In the genomic region with DNA sequence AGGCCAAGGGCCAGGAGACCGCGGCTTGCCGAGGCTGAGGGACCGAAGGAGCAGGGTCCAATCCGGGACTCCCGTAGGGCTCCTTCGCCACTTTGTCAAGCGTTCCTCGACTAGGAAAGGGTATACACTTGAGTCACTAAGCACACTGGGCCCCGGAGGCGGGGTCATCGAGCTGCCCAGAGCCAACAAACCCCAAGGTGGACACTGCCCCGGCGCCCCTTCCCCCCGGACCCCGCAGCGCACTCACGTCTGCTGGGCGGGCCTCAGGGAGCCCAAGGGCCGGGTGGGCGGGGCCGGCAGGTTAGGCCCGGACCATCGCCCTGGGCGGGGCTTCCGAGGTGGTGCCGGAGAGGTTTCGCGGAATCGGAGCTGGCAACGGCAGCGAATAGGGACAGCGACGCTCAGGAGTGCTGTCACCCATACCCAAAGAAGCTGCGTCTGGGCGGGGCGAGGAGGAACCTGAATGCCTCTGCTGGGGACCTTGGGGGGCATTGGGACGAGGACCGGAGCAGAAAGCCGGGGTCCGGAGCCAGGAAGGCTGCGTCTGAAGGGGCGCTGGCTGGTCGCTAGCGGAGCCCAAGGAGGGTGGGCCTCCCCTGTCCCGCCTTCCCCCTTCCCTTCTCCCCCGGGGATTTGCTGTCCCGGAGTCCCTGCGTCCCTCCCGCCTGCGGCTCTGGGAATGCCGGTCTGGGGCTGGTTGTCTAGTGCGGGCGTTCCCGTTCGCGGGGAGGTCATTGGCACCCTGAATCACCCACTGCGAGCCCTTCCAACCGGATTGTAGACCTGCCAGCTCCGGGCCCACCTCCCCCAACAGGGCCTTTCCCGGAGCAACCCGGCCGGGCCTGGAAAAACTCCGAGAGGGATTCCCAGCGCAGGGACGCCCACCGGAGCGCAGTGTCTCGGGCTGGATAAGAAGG, we compare ENCODE assay signal across 8 cellular contexts.
DNase-seq lines count a peak whose midpoint lies in the region; ATAC-seq and TF ChIP-seq lines count a peak whose summit lies in the region.

No MANE protein-coding gene starts in this region.

- H3K9me3 ChIP-seq in neutrophil (no peaks in the 10 kb centered on the region), thyroid gland (no peaks in the 10 kb centered on the region)

- TF ChIP-seq POLR2A in thyroid gland (IDR thresholded peaks at IDR 0.05): peak in 1 of 2 donors; percentile 49

- H3K27ac ChIP-seq in neutrophil (peak overlapping the region; percentile 78), thyroid gland (peak overlapping the region; percentile 37 to 65 (median 59))

- ATAC-seq in esophagus mucosa (peak; percentile 66), GM18517 (IDR thresholded peaks at IDR 0.05; ENCODE audit: unreplicated experiment) (no peak)

- H3K36me3 ChIP-seq in neutrophil (peaks cover 49% of the 10 kb centered on the region), thyroid gland (peaks cover 0 to 7% of the 10 kb centered on the region in 2 donors)

- DNase-seq in DMS53 (lab: John Stamatoyannopoulos, UW) (peak; percentile 94), NCI-H187 treated with DMSO at 0.1 percent for 48 hours (lab: John Stamatoyannopoulos, UW) (peak; percentile 12), activated T-cell treated with anti-CD3 and anti-CD28 coated beads for 24 hours (ENCODE audit: low read depth) (peak; percentile 60), thyroid gland (peak; percentile 84), middle frontal gyrus (ENCODE audit: extremely low spot score, low spot score) (no peak)

- no peak for TF ChIP-seq CTCF in neutrophil (IDR thresholded peaks at IDR 0.05)
- TF ChIP-seq CTCF in thyroid gland (IDR thresholded peaks at IDR 0.05): no peak

- intact Hi-C loops in thyroid gland (cut with DNase I): no loop called here

- peaks cover 27% of the 10 kb centered on the region for H3K27me3 ChIP-seq in neutrophil
- no peaks in the 10 kb centered on the region for H3K27me3 ChIP-seq in thyroid gland

- 2 to 5% methylated on average over 9 to 19 of the region's 69 CpGs for WGBS in thyroid gland, 2 donors

- peak overlapping the region; percentile 80 to 87 for H3K4me3 ChIP-seq in neutrophil (ENCODE audit: low read depth in 1 of 2, low read length in 1 of 2)
- peak overlapping the region in 2 of 3 donors; percentile 34 to 40 for H3K4me3 ChIP-seq in thyroid gland (replicated peaks in 1 of 3)

- peaks cover 69 to 72% of the 10 kb centered on the region in 2 experiments for H3K4me1 ChIP-seq in neutrophil (ENCODE audit: control insufficient read depth in 1 of 2, insufficient read depth in 1 of 2, low read depth in 1 of 2, low read length in 1 of 2)
- H3K4me1 ChIP-seq in thyroid gland: peaks cover 41 to 52% of the 10 kb centered on the region in 2 donors
